Comparison of ENCODE assay signal across 8 cellular contexts in the genomic region with DNA sequence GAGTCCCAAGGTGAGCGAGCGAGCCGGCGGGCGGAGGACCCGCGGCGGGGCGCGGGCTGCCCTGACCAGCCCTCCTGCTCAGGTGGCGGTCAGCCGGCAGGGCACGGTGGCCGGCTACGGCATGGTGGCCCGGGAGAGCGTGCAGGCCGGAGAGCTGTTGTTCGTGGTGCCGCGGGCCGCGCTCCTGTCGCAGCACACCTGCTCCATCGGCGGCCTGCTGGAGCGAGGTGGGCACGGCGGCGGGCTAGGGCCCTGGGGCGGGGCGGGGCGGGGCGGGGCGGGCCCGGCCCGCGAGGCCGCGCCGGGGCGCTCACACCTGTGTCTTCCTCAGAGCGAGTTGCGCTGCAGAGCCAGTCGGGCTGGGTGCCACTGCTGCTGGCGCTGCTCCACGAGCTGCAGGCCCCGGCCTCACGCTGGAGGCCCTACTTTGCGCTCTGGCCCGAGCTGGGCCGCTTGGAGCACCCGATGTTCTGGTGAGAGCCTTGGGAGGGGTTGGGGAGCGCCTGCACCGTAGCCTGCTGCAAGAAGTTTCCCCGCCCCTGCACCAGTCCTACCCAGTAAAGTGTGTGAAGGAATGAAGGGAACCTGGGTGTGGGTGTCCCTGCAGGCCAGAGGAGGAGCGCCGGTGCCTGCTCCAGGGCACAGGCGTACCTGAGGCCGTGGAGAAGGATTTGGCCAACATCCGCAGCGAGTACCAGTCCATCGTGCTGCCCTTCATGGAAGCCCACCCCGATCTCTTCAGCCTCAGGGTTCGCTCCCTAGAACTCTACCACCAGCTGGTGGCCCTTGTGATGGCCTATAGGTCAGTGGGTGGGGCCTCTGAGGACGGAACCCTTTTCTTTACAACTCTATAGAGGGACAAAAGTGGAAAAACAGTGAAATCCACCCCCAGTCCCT. TPM values are rescaled to one million over a fixed set of nuclear protein-coding genes. Genes with fewer than 3 reads are reported as not detected.
A peak's percentile ranks its signal among the peaks of the same experiment; 100 is the strongest.
DNase-seq lines count a peak whose midpoint lies in the region; ATAC-seq and TF ChIP-seq lines count a peak whose summit lies in the region.

No MANE protein-coding gene starts in this region.

- H3F3A ChIP-seq in SK-N-SH (replicated peaks; ENCODE audit: insufficient read depth) = peaks cover 27% of the 10 kb centered on the region

- POLR2A ChIA-PET in SK-N-SH (lab: Yijun Ruan, JAX) = interaction anchor here (0.7 to 1.4 kb wide), 2 partner anchors 10 to 21 kb away, joined by 3 to 4 read pairs; no protein-coding TSS in a partner anchor

- DNase-seq in SK-N-SH (no peak), caudate nucleus (lab: John Stamatoyannopoulos, UW) (peak in 2 of 61 donors; percentile 24 to 39), left kidney (ENCODE audit: low read depth, low spot score) (peak; percentile 58), hepatic stellate cell (ENCODE audit: low spot score) (no peak)

- peaks cover 12% of the 10 kb centered on the region for H3K36me3 Mint-ChIP-seq in stimulated activated memory B cell treated with anti-CD40 and anti-IgM and Interleukin-4, amounts not matched to agents 10 μg/mL and 1 μg/mL and 100 μg/mL, for 72 hours

- H3K4me2 ChIP-seq in BLaER1 = peak overlapping the region; percentile 83
- H3K4me2 ChIP-seq in SK-N-SH = peak overlapping the region; percentile 90

- H3K4me3 ChIP-seq in BLaER1 = peak overlapping the region; percentile 88
- peak overlapping the region; percentile 65 to 82 for H3K4me3 ChIP-seq in SK-N-SH (ENCODE audit: low read depth in 2 of 2, low read length in 1 of 2)

- H3K9me3 Mint-ChIP-seq in stimulated activated memory B cell treated with anti-CD40 and anti-IgM and Interleukin-4, amounts not matched to agents 10 μg/mL and 1 μg/mL and 100 μg/mL, for 72 hours = no peaks in the 10 kb centered on the region

- H3K4me1 Mint-ChIP-seq in stimulated activated memory B cell treated with anti-CD40 and anti-IgM and Interleukin-4, amounts not matched to agents 10 μg/mL and 1 μg/mL and 100 μg/mL, for 72 hours = peaks cover 53% of the 10 kb centered on the region

- H3K9ac ChIP-seq in BLaER1 (peak overlapping the region; percentile 83), SK-N-SH (peak overlapping the region; percentile 62)

- peak overlapping the region; percentile 90 for H3K27ac Mint-ChIP-seq in stimulated activated memory B cell treated with anti-CD40 and anti-IgM and Interleukin-4, amounts not matched to agents 10 μg/mL and 1 μg/mL and 100 μg/mL, for 72 hours

- ATAC-seq in GM19043 (IDR thresholded peaks at IDR 0.05; ENCODE audit: low read depth, unreplicated experiment) = peak; percentile 35
- ATAC-seq in HG03159 (IDR thresholded peaks at IDR 0.05; ENCODE audit: unreplicated experiment) = peak; percentile 43
- peak; percentile 77 for ATAC-seq in stimulated activated memory B cell treated with anti-CD40 and anti-IgM and Interleukin-4, amounts not matched to agents 10 μg/mL and 1 μg/mL and 100 μg/mL, for 72 hours

- H3K4me3 Mint-ChIP-seq in stimulated activated memory B cell treated with anti-CD40 and anti-IgM and Interleukin-4, amounts not matched to agents 10 μg/mL and 1 μg/mL and 100 μg/mL, for 72 hours = peak overlapping the region; percentile 90

- no peaks in the 10 kb centered on the region for H3K79me2 ChIP-seq in SK-N-SH (ENCODE audit: insufficient read depth)

- H3K36me3 ChIP-seq in BLaER1 (peaks cover 48% of the 10 kb centered on the region), SK-N-SH (replicated peaks in 1 of 2; ENCODE audit: control insufficient read depth in 1 of 2, insufficient read depth in 2 of 2, low read length in 1 of 2) (peaks cover 44 to 50% of the 10 kb centered on the region in 2 experiments)

- H2AFZ ChIP-seq in SK-N-SH (ENCODE audit: low read depth) = 0 out of 2 replicates have a peak overlapping the region, but pooled peaks have one; percentile 48

- CTCF ChIA-PET in SK-N-SH (lab: Yijun Ruan, JAX) = interaction anchor here (0.6 to 10.3 kb wide), 9 partner anchors 14 to 240 kb away, joined by 3 to 62 read pairs (median 3); no protein-coding TSS in a partner anchor

- WGBS in SK-N-SH (ENCODE audit: low lambda C conversion rate) = 29% methylated on average over 14 of the region's 66 CpGs

- H3K4me1 ChIP-seq in BLaER1 (peaks cover 28% of the 10 kb centered on the region), SK-N-SH (ENCODE audit: control insufficient read depth in 1 of 2, insufficient read depth in 2 of 2, low read depth in 1 of 2, low read length in 1 of 2) (peaks cover 0 to 10% of the 10 kb centered on the region in 2 experiments; a peak in 1 of 4 replicates)

- no peak for TF ChIP-seq RAD21 in SK-N-SH (IDR thresholded peaks at IDR 0.05; ENCODE audit: low read length)

- H3K9me3 ChIP-seq in BLaER1 (no peaks in the 10 kb centered on the region), SK-N-SH (no peaks in the 10 kb centered on the region)

- H3K27me3 ChIP-seq in BLaER1 = no peaks in the 10 kb centered on the region
- H3K27me3 ChIP-seq in SK-N-SH (ENCODE audit: insufficient read depth) = no peaks in the 10 kb centered on the region

- no peaks in the 10 kb centered on the region for H3K9me2 ChIP-seq in SK-N-SH

- TF ChIP-seq CTCF in SK-N-SH (IDR thresholded peaks at IDR 0.05) = no peak; the same call in 1 of the 2 replicates

- H3K27ac ChIP-seq in BLaER1 (peak overlapping the region; percentile 83), SK-N-SH (ENCODE audit: low read depth in 2 of 2, low read length in 1 of 2) (peak overlapping the region in 1 of 2 experiments; percentile 80; a peak in 3 of 4 replicates), caudate nucleus (ENCODE audit: low read depth, low read length) (peak overlapping the region; percentile 70)

- no peak for TF ChIP-seq EP300 in SK-N-SH (IDR thresholded peaks at IDR 0.05; ENCODE audit: borderline replicate concordance in 1 of 2, low read depth in 1 of 2, low read length in 1 of 2)

- no peaks in the 10 kb centered on the region for H3K27me3 Mint-ChIP-seq in stimulated activated memory B cell treated with anti-CD40 and anti-IgM and Interleukin-4, amounts not matched to agents 10 μg/mL and 1 μg/mL and 100 μg/mL, for 72 hours

- H4K20me1 ChIP-seq in BLaER1 (peaks cover 50% of the 10 kb centered on the region), SK-N-SH (ENCODE audit: insufficient read depth) (0 out of 2 replicates have a peak, but pooled peaks cover 3% of the 10 kb centered on the region)

TF ChIP-seq in SK-N-SH, 30 proteins besides CTCF, POLR2A, EP300 and RAD21:
- TF ChIP-seq MEF2A (IDR thresholded peaks at IDR 0.05; ENCODE audit: borderline replicate concordance, low read depth) = no peak
- TF ChIP-seq MXI1 (IDR thresholded peaks at IDR 0.05; ENCODE audit: low read depth, low read length) = no peak
- TF ChIP-seq, protein P1, sequence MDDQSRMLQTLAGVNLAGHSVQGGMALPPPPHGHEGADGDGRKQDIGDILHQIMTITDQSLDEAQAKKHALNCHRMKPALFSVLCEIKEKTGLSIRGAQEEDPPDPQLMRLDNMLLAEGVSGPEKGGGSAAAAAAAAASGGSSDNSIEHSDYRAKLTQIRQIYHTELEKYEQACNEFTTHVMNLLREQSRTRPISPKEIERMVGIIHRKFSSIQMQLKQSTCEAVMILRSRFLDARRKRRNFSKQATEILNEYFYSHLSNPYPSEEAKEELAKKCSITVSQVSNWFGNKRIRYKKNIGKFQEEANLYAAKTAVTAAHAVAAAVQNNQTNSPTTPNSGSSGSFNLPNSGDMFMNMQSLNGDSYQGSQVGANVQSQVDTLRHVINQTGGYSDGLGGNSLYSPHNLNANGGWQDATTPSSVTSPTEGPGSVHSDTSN (IDR thresholded peaks at IDR 0.05) = no peak
- TF ChIP-seq, protein P2, sequence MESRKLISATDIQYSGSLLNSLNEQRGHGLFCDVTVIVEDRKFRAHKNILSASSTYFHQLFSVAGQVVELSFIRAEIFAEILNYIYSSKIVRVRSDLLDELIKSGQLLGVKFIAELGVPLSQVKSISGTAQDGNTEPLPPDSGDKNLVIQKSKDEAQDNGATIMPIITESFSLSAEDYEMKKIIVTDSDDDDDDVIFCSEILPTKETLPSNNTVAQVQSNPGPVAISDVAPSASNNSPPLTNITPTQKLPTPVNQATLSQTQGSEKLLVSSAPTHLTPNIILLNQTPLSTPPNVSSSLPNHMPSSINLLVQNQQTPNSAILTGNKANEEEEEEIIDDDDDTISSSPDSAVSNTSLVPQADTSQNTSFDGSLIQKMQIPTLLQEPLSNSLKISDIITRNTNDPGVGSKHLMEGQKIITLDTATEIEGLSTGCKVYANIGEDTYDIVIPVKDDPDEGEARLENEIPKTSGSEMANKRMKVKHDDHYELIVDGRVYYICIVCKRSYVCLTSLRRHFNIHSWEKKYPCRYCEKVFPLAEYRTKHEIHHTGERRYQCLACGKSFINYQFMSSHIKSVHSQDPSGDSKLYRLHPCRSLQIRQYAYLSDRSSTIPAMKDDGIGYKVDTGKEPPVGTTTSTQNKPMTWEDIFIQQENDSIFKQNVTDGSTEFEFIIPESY (IDR thresholded peaks at IDR 0.05; ENCODE audit: borderline replicate concordance, low read depth) = no peak
- TF ChIP-seq ELF1 (IDR thresholded peaks at IDR 0.05) = no peak
- no peak for TF ChIP-seq JUND (IDR thresholded peaks at IDR 0.05)
- no peak for TF ChIP-seq TEAD4 (IDR thresholded peaks at IDR 0.05; ENCODE audit: borderline replicate concordance, insufficient read depth)
- TF ChIP-seq TCF12 (IDR thresholded peaks at IDR 0.05) = no peak
- TF ChIP-seq, protein P3, sequence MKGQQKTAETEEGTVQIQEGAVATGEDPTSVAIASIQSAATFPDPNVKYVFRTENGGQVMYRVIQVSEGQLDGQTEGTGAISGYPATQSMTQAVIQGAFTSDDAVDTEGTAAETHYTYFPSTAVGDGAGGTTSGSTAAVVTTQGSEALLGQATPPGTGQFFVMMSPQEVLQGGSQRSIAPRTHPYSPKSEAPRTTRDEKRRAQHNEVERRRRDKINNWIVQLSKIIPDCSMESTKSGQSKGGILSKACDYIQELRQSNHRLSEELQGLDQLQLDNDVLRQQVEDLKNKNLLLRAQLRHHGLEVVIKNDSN (IDR thresholded peaks at IDR 0.05; ENCODE audit: borderline replicate concordance, low read depth) = no peak

RNA-seq across cellular contexts. Expression of a gene that starts 0.8 kb away (rescaled TPM):
- polyA plus RNA-seq in SK-N-SH (2012; rRNA removed) = 17.2 and 22.2 TPM in 2 replicates
- polyA plus RNA-seq in SK-N-SH (2012; cell fraction: cytosol; rRNA removed) = 8.7 and 9.0 TPM in 2 replicates
- 107 and 134 TPM in 2 replicates for polyA plus RNA-seq in SK-N-SH (2012; cell fraction: nucleus; rRNA removed)

RNA-seq across cellular contexts. Expression of a gene that starts 16.2 kb away (rescaled TPM):
- polyA plus RNA-seq in SK-N-SH (2012; rRNA removed) = 46.2 and 52.0 TPM in 2 replicates
- polyA plus RNA-seq in SK-N-SH (2012; cell fraction: cytosol; rRNA removed) = 18.9 and 28.9 TPM in 2 replicates
- 127 and 159 TPM in 2 replicates for polyA plus RNA-seq in SK-N-SH (2012; cell fraction: nucleus; rRNA removed)
